ENCODE assay signal across 9 cellular contexts in the genomic region with DNA sequence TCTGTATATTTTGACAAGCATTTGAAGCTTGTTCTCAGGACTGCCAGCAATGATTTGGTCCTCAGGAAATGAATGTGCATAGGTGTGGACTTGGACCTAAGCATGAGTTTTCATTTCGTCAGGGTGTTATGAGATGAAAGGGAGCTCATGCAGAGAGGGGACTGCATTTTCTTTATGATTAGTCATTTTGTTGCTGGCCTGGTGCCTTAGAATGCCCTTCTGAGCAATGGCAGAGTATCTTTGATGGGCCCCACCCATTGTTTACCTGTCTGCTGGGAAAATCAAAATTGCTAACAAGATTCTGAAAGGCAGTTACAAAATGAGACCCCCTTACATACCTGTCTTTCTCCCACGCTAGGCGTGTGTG. TPM values are rescaled to one million over a fixed set of nuclear protein-coding genes. Genes with fewer than 3 reads are reported as not detected.
DNase-seq lines count a peak whose midpoint lies in the region; ATAC-seq lines count a peak whose summit lies in the region.
"Had no signal": no experiment of that assay in that cellular context is flagged by ENCODE, and none has a peak within 500 bp of the region (broad histone marks: within the 10 kb centered on the region; RNA-seq: fewer than 3 reads in every experiment).

No MANE protein-coding gene starts in this region.

- no peak overlapping the region for H3K27ac ChIP-seq in mesenchymal stem cell (ENCODE audit: low read length, poor library complexity, severe bottlenecking)

- no peak overlapping the region for H3K4me2 ChIP-seq in mesenchymal stem cell (ENCODE audit: low read length, poor library complexity, severe bottlenecking)

- no peak overlapping the region for H2BK5ac ChIP-seq in mesenchymal stem cell (ENCODE audit: low read depth, low read length, poor library complexity, severe bottlenecking)

- no peaks in the 10 kb centered on the region for H3K9me3 ChIP-seq in mesenchymal stem cell (ENCODE audit: control insufficient read depth, low read length)

- no peak overlapping the region for H3K4me3 ChIP-seq in mesenchymal stem cell (ENCODE audit: insufficient read depth in 1 of 2, low read depth in 1 of 2, low read length in 2 of 2)
- H3K4me3 ChIP-seq: K562 had no signal

- DNase-seq in RPMI7951 (ENCODE audit: low read depth) (peak; percentile 9), mesenchymal stem cell (no peak), CD1c-positive myeloid dendritic cell (ENCODE audit: extremely low spot score) (no peak), NK-92 (lab: John Stamatoyannopoulos, UW; ENCODE audit: unreplicated experiment) (no peak), C1 segment of cervical spinal cord (lab: John Stamatoyannopoulos, UW) (no peak), amniotic stem cell (lab: John Stamatoyannopoulos, UW) (no peak)

- H2BK15ac ChIP-seq in mesenchymal stem cell (ENCODE audit: low read depth, poor library complexity, severe bottlenecking), result no peak overlapping the region

- no peak overlapping the region for H4K91ac ChIP-seq in mesenchymal stem cell (ENCODE audit: low read length)

- no peak overlapping the region for H2BK120ac ChIP-seq in mesenchymal stem cell (ENCODE audit: low read depth, low read length)

- H3K4ac ChIP-seq in mesenchymal stem cell (ENCODE audit: low read depth in 1 of 2, low read length in 2 of 2), result no peak overlapping the region

- no peak overlapping the region for H3K14ac ChIP-seq in mesenchymal stem cell (ENCODE audit: low read length in 2 of 2)

- peaks cover 6% of the 10 kb centered on the region for H3K4me1 ChIP-seq in mesenchymal stem cell (ENCODE audit: control insufficient read depth, insufficient read depth, low read depth, low read length)

- H3K27me3 ChIP-seq in mesenchymal stem cell (ENCODE audit: control insufficient read depth in 1 of 2, insufficient read depth in 1 of 2, low read length in 2 of 2), result peaks cover 0 to 3% of the 10 kb centered on the region in 2 experiments

- no peaks in the 10 kb centered on the region for H3K79me1 ChIP-seq in mesenchymal stem cell (replicated peaks; ENCODE audit: low read length, poor library complexity, severe bottlenecking)

- peak overlapping the region; percentile 22 for H3K9ac ChIP-seq in mesenchymal stem cell (ENCODE audit: low read length)

- no peak overlapping the region for H2AK5ac ChIP-seq in mesenchymal stem cell (ENCODE audit: low read length, severe bottlenecking)

- WGBS in mesenchymal stem cell, result 60% methylated on average over 1 of the region's 3 CpGs

- H4K8ac ChIP-seq in mesenchymal stem cell (ENCODE audit: low read length), result no peak overlapping the region

- no peak overlapping the region for H3K18ac ChIP-seq in mesenchymal stem cell (ENCODE audit: low read depth in 1 of 2, low read length in 2 of 2)

- H3K36me3 ChIP-seq in mesenchymal stem cell (ENCODE audit: control insufficient read depth in 1 of 2, insufficient read depth in 2 of 2, low read depth in 1 of 2, low read length in 2 of 2), result peaks cover 0 to 11% of the 10 kb centered on the region in 2 experiments

- H2AFZ ChIP-seq in mesenchymal stem cell (ENCODE audit: low read depth, low read length), result no peak overlapping the region

- no peak overlapping the region for H2BK12ac ChIP-seq in mesenchymal stem cell (ENCODE audit: low read length in 2 of 2)

- no peak overlapping the region for H3K23ac ChIP-seq in mesenchymal stem cell (ENCODE audit: low read length in 2 of 2)

- ATAC-seq in GM18511 (IDR thresholded peaks at IDR 0.05; ENCODE audit: unreplicated experiment), result peak; percentile 74
- ATAC-seq in HG02623 (IDR thresholded peaks at IDR 0.05; ENCODE audit: unreplicated experiment), result peak; percentile 58
- ATAC-seq: K562 had no signal

RNA-seq across cellular contexts. Expression of a gene that starts 51.5 kb away (rescaled TPM):
- 21.5 and 21.6 TPM in 2 replicates for total RNA-seq in RPMI7951 (2014; rRNA removed; shearing (Covaris generic))
- polyA plus RNA-seq in mesenchymal stem cell (2013, experiment 1 of 2), result 30.8 TPM
- 33.1 TPM for polyA plus RNA-seq in mesenchymal stem cell (2013, experiment 2 of 2)
